In the genomic region with DNA sequence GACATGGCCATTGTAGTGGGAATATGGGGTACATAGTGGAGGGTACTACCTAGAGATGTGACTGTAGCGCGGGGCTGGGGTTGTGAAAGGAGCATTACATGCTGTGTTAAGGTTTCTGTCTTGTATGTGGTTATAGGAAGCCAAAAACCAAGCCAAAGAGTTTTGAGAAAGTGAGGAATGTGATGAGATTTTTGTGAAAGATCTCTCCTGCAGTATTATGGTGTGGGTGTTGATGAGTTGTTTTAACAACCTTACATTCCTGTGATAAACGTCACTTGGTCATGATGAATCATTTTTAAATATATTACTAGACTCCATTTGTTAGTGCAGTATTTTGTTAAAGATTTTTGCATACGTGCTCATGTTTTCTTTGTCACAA, we compare ENCODE assay signal across 9 cellular contexts. TPM values are rescaled to one million over a fixed set of nuclear protein-coding genes. Genes with fewer than 3 reads are reported as not detected.
DNase-seq lines count a peak whose midpoint lies in the region; ATAC-seq and TF ChIP-seq lines count a peak whose summit lies in the region.
"Had no signal": no experiment of that assay in that cellular context is flagged by ENCODE, and none has a peak within 500 bp of the region (broad histone marks: within the 10 kb centered on the region; RNA-seq: fewer than 3 reads in every experiment).

No MANE protein-coding gene starts in this region.

- TF ChIP-seq CTCF in neutrophil (IDR thresholded peaks at IDR 0.05) (no peak), esophagus squamous epithelium (IDR thresholded peaks at IDR 0.05) (no peak)

- WGBS in esophagus squamous epithelium, 2 donors: 51 to 55% methylated on average over 4 of the region's 4 CpGs

- no peak for TF ChIP-seq POLR2A in esophagus squamous epithelium (IDR thresholded peaks at IDR 0.05)

- H3K4me3 ChIP-seq in neutrophil (ENCODE audit: low read depth in 1 of 2, low read length in 1 of 2): no peak overlapping the region
- no peak overlapping the region for H3K4me3 ChIP-seq in esophagus squamous epithelium

- H3K27me3 Mint-ChIP-seq in dendritic cell treated with granulocyte-macrophage colony-stimulating factor and Interleukin-4, amounts not matched to agents 40 ng/mL and 50 ng/mL, for 4 days: no peaks in the 10 kb centered on the region

- H3K27ac Mint-ChIP-seq in dendritic cell treated with granulocyte-macrophage colony-stimulating factor and Interleukin-4, amounts not matched to agents 40 ng/mL and 50 ng/mL, for 4 days: peak overlapping the region; percentile 33

- no peaks in the 10 kb centered on the region for H3K9me3 Mint-ChIP-seq in dendritic cell treated with granulocyte-macrophage colony-stimulating factor and Interleukin-4, amounts not matched to agents 40 ng/mL and 50 ng/mL, for 4 days

- no peak for ATAC-seq in HG02759 (IDR thresholded peaks at IDR 0.05; ENCODE audit: unreplicated experiment)

- H3K9me3 ChIP-seq in neutrophil (no peaks in the 10 kb centered on the region), esophagus squamous epithelium (peaks cover 0 to 4% (median 0%) of the 10 kb centered on the region in 3 donors)

- DNase-seq in EH (ENCODE audit: low read depth) (peak; percentile 84), M059J (ENCODE audit: low read depth) (peak; percentile 87), COR-L47 (lab: John Stamatoyannopoulos, UW) (no peak), esophagus squamous epithelium (lab: John Stamatoyannopoulos, UW) (no peak), HUDEP-2 (lab: John Stamatoyannopoulos, UW; ENCODE audit: unreplicated experiment in 76 of 76) (no peak)
- DNase-seq: NCI-H1048 had no signal

- no peak overlapping the region for H3K4me3 Mint-ChIP-seq in dendritic cell treated with granulocyte-macrophage colony-stimulating factor and Interleukin-4, amounts not matched to agents 40 ng/mL and 50 ng/mL, for 4 days

- H3K4me1 Mint-ChIP-seq in dendritic cell treated with granulocyte-macrophage colony-stimulating factor and Interleukin-4, amounts not matched to agents 40 ng/mL and 50 ng/mL, for 4 days (ENCODE audit: low read depth): peaks cover 72% of the 10 kb centered on the region

- H3K36me3 ChIP-seq in neutrophil (no peaks in the 10 kb centered on the region), esophagus squamous epithelium (no peaks in the 10 kb centered on the region)

- peaks cover under 1% of the 10 kb centered on the region for H3K36me3 Mint-ChIP-seq in dendritic cell treated with granulocyte-macrophage colony-stimulating factor and Interleukin-4, amounts not matched to agents 40 ng/mL and 50 ng/mL, for 4 days (ENCODE audit: low read depth)

- H3K27me3 ChIP-seq in neutrophil (no peaks in the 10 kb centered on the region), esophagus squamous epithelium (no peaks in the 10 kb centered on the region)

- H3K4me1 ChIP-seq in neutrophil (ENCODE audit: control insufficient read depth in 1 of 2, insufficient read depth in 1 of 2, low read depth in 1 of 2, low read length in 1 of 2): peaks cover 47 to 55% of the 10 kb centered on the region in 2 experiments
- peaks cover 4 to 37% (median 14%) of the 10 kb centered on the region in 3 donors for H3K4me1 ChIP-seq in esophagus squamous epithelium

- peak overlapping the region; percentile 65 for H3K27ac ChIP-seq in neutrophil
- H3K27ac ChIP-seq in esophagus squamous epithelium: no peak overlapping the region

- intact Hi-C loops in dendritic cell treated with granulocyte-macrophage colony-stimulating factor and Interleukin-4, amounts not matched to agents 40 ng/mL and 50 ng/mL, for 4 days (cut with micrococcal nuclease): no loop called here
- intact Hi-C loops in esophagus squamous epithelium (cut with DNase I): no loop called here

RNA-seq across cellular contexts. Expression of a gene that starts 48.9 kb away (rescaled TPM):
- total RNA-seq in M059J (2014; rRNA removed; shearing (Covaris generic)): 17.6 and 36.2 TPM in 2 replicates
- 10 to 100 TPM; 15.7 to 23.8 (median 20.9) TPM for total RNA-seq in esophagus squamous epithelium

Comparison
In these comparisons a context has a peak if more than half of its experiments do, and no peak if none do; other contexts are left out.
1. DNase-seq: peak in EH (single experiment) and M059J (single experiment); none in COR-L47 (single experiment), esophagus squamous epithelium (single experiment) and HUDEP-2 (0 of 76).